ENCODE assay signal across 12 cellular contexts in genomic region chr9:137689745-137690529, GRCh38.
DNase-seq lines count a peak whose midpoint lies in the region; ATAC-seq and TF ChIP-seq lines count a peak whose summit lies in the region.
"Had no signal": no experiment of that assay in that cellular context is flagged by ENCODE, and none has a peak within 500 bp of the region (broad histone marks: within the 10 kb centered on the region; RNA-seq: fewer than 3 reads in every experiment).

No MANE protein-coding gene starts in this region.

- no peak overlapping the region for H2AFZ ChIP-seq in PC-3 (ENCODE audit: low read length)

- 78 to 81% methylated on average over 8 to 13 of the region's 16 CpGs for WGBS in gastroesophageal sphincter (ENCODE audit: low coverage in 1 of 2), 2 donors

- H3K36me3 ChIP-seq in PC-3 (ENCODE audit: low read depth, low read length) = no peaks in the 10 kb centered on the region
- H3K36me3 ChIP-seq in gastroesophageal sphincter = no peaks in the 10 kb centered on the region
- no peaks in the 10 kb centered on the region for H3K36me3 ChIP-seq in upper lobe of right lung

- no peak overlapping the region for H3K9ac ChIP-seq in PC-3 (ENCODE audit: low read length)

- DNase-seq in Right ventricle myocardium inferior (ENCODE audit: missing footprints) (no peak), cardiac septum (ENCODE audit: low spot score) (no peak), PC-3 (peak; percentile 31), upper lobe of right lung (no peak), inferior parietal cortex (ENCODE audit: extremely low spot score) (no peak), COR-L47 (lab: John Stamatoyannopoulos, UW) (no peak)
- DNase-seq: activated gamma-delta T cell treated with Interleukin-2 at 50 U/mL for 16 hours, erythroblast, NCI-H345 had no signal

- TF ChIP-seq POLR2A in gastroesophageal sphincter (IDR thresholded peaks at IDR 0.05) = no peak

- H3K9me3 ChIP-seq in PC-3 (ENCODE audit: low read length) (no peaks in the 10 kb centered on the region), gastroesophageal sphincter (no peaks in the 10 kb centered on the region), upper lobe of right lung (no peaks in the 10 kb centered on the region)

- H3K27ac ChIP-seq in PC-3 (ENCODE audit: low read length) = no peak overlapping the region
- H3K27ac ChIP-seq in gastroesophageal sphincter = no peak overlapping the region
- no peak overlapping the region for H3K27ac ChIP-seq in upper lobe of right lung
- H3K27ac ChIP-seq: skin epidermis had no signal

- H3K9me2 ChIP-seq in PC-3 (replicated peaks; ENCODE audit: low read length) = no peaks in the 10 kb centered on the region

- peak; percentile 68 for ATAC-seq in Right ventricle myocardium inferior
- ATAC-seq in PC-3 = peak; percentile 55
- ATAC-seq in gastroesophageal sphincter = peak; percentile 77
- ATAC-seq in upper lobe of right lung = peak; percentile 56
- ATAC-seq in GM21390 (IDR thresholded peaks at IDR 0.05; ENCODE audit: unreplicated experiment) = no peak

- CTCF ChIA-PET in PC-3 (lab: Charles Lee) = no interaction called here

- H3K4me3 ChIP-seq in PC-3 (ENCODE audit: low read length) = no peak overlapping the region
- H3K4me3 ChIP-seq in gastroesophageal sphincter = no peak overlapping the region
- H3K4me3 ChIP-seq in upper lobe of right lung = no peak overlapping the region
- H3K4me3 ChIP-seq: skin epidermis had no signal

- POLR2A ChIA-PET in PC-3 (lab: Charles Lee; ENCODE audit: unreplicated experiment) = no interaction called here

- no peak for TF ChIP-seq EP300 in gastroesophageal sphincter (IDR thresholded peaks at IDR 0.05)

- intact Hi-C loops in Right ventricle myocardium inferior (cut with DNase I) (no loop called here), cardiac septum (cut with DNase I) (no loop called here), PC-3 (cut with micrococcal nuclease) (no loop called here), upper lobe of right lung (cut with DNase I) (no loop called here)

- H3K79me2 ChIP-seq in PC-3 (ENCODE audit: low read length) = peaks cover 88% of the 10 kb centered on the region

- H4K20me1 ChIP-seq in PC-3 (ENCODE audit: low read length) = 0 out of 2 replicates have a peak, but pooled peaks cover 9% of the 10 kb centered on the region

- H3K27me3 ChIP-seq in PC-3 (ENCODE audit: low read length) (no peaks in the 10 kb centered on the region), gastroesophageal sphincter (no peaks in the 10 kb centered on the region), upper lobe of right lung (no peaks in the 10 kb centered on the region)

- no TSS peak for BruUV-seq in PC-3 (replicated peaks; lab: Mats Ljungman, UMichigan)

- H3F3A ChIP-seq in PC-3 (ENCODE audit: low read length, unreplicated experiment) = no peaks in the 10 kb centered on the region

- TF ChIP-seq CTCF in PC-3 (conservative IDR thresholded peaks at IDR 0.05; ENCODE audit: low read depth, low read length) (no peak), gastroesophageal sphincter (IDR thresholded peaks at IDR 0.05) (no peak), upper lobe of right lung (IDR thresholded peaks at IDR 0.05) (no peak)

- no peaks in the 10 kb centered on the region for H3K4me1 ChIP-seq in PC-3 (ENCODE audit: insufficient read depth, low read length)
- peaks cover 0 to 71% (median 9%) of the 10 kb centered on the region in 3 donors for H3K4me1 ChIP-seq in gastroesophageal sphincter
- peaks cover 47% of the 10 kb centered on the region for H3K4me1 ChIP-seq in upper lobe of right lung

- no peak overlapping the region for H3K4me2 ChIP-seq in PC-3 (ENCODE audit: low read length)
